31 cellular contexts compared by ENCODE assay signal in the genomic region with DNA sequence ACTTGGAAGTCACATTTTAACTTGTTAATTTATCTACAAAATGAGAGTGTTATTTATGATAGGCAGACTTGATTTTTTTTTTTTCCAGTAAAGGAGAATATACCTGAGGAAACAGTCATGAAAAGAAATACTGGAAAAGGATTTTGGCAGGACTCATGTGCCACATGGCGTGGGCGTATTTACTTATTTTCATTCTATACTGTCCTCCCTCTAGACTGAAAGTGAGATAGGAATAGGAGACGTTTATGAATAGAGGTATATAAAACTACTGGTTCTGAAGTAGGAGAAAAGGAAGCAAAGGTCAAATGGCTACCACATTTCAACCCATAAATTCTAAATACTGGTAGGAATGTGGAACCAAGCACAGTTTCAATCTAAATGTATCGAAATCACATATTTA.
"Had no signal": no experiment of that assay in that cellular context is flagged by ENCODE, and none has a peak within 500 bp of the region (broad histone marks: within the 10 kb centered on the region; RNA-seq: fewer than 3 reads in every experiment).

No MANE protein-coding gene starts in this region.

- H3K4me3 Mint-ChIP-seq: effector memory CD8-positive, alpha-beta T cell; memory B cell; naive thymus-derived CD8-positive, alpha-beta T cell; neural crest cell had no signal

- H3K9me3 Mint-ChIP-seq: effector memory CD8-positive, alpha-beta T cell; memory B cell; naive thymus-derived CD8-positive, alpha-beta T cell; neural crest cell had no signal

- H3K27ac ChIP-seq: brain microvascular endothelial cell, gastroesophageal sphincter, parathyroid adenoma, suprapubic skin, tibial artery, WERI-Rb-1 had no signal

- H3K4me1 ChIP-seq: gastroesophageal sphincter, parathyroid adenoma, suprapubic skin, tibial artery had no signal

- H3K27ac Mint-ChIP-seq: effector memory CD8-positive, alpha-beta T cell; memory B cell; naive thymus-derived CD8-positive, alpha-beta T cell had no signal

- H3K4me3 ChIP-seq: gastroesophageal sphincter, suprapubic skin, tibial artery had no signal

- ATAC-seq: activated CD4-positive, CD25-positive, alpha-beta regulatory T cell treated with anti-CD3 and anti-CD28 coated beads, Interleukin-2, amount 50 U/mL, for 24 hours; effector memory CD8-positive, alpha-beta T cell; gastroesophageal sphincter; left cardiac atrium; naive thymus-derived CD8-positive, alpha-beta T cell; right cardiac atrium had no signal

- H3K27me3 Mint-ChIP-seq: effector memory CD8-positive, alpha-beta T cell; memory B cell; naive thymus-derived CD8-positive, alpha-beta T cell had no signal

- H3K4me1 Mint-ChIP-seq: memory B cell, neural crest cell had no signal

- H3K9me3 ChIP-seq: gastroesophageal sphincter, suprapubic skin, tibial artery had no signal

- H3K27me3 ChIP-seq: brain microvascular endothelial cell, gastroesophageal sphincter, suprapubic skin, tibial artery had no signal

- DNase-seq: activated CD4-positive, alpha-beta T cell treated with anti-CD3 and anti-CD28 coated beads for 48 hours; activated CD4-positive, alpha-beta T cell treated with anti-CD3 and anti-CD28 coated beads, Interleukin-2, amount 50 U/mL, for 48 hours; activated CD8-positive, alpha-beta memory T cell treated with anti-CD3 and anti-CD28 coated beads for 24 hours; activated CD8-positive, alpha-beta memory T cell treated with anti-CD3 and anti-CD28 coated beads, Interleukin-2, amount 50 U/mL, for 4 hours; activated gamma-delta T cell treated with Interleukin-2 at 50 U/mL for 16 hours; activated naive CD4-positive, alpha-beta T cell treated with anti-CD3 and anti-CD28 coated beads, Interleukin-2, amount 50 U/mL, for 16 hours; activated T-cell treated with anti-CD3 and anti-CD28 coated beads, Interleukin-2, amount 50 U/mL, for 1 hour; amniotic stem cell; brain microvascular endothelial cell; caudate nucleus; cortex of kidney; effector memory CD8-positive, alpha-beta T cell; erythroblast; head of caudate nucleus; left cardiac atrium; midbrain; naive thymus-derived CD8-positive, alpha-beta T cell; nucleus accumbens; right cardiac atrium; stimulated activated CD4-positive, alpha-beta T cell treated with anti-CD3 and anti-CD28 coated beads, Interleukin-15, amount 100 ng/mL, for 24 hours; stimulated activated CD4-positive, alpha-beta T cell treated with anti-CD3 and anti-CD28 coated beads, Interleukin-2, amount 100 ng/mL, for 24 hours; stimulated activated naive CD4-positive, alpha-beta T cell; T-helper 9 cell; tibial artery; WERI-Rb-1 had no signal

- H3K36me3 ChIP-seq: brain microvascular endothelial cell, WERI-Rb-1 had no signal
